Comparison of ENCODE assay signal across 24 cellular contexts in genomic region chr21:30842990-30843389, GRCh38. TPM values are rescaled to one million over a fixed set of nuclear protein-coding genes. Genes with fewer than 3 reads are reported as not detected.
DNase-seq lines count a peak whose midpoint lies in the region; ATAC-seq and TF ChIP-seq lines count a peak whose summit lies in the region.
"Had no signal": no experiment of that assay in that cellular context is flagged by ENCODE, and none has a peak within 500 bp of the region (broad histone marks: within the 10 kb centered on the region; RNA-seq: fewer than 3 reads in every experiment).

No MANE protein-coding gene starts in this region.

- H3K4me3 Mint-ChIP-seq in glutamatergic neuron (ENCODE audit: unreplicated experiment) = no peak overlapping the region
- no peak overlapping the region for H3K4me3 Mint-ChIP-seq in effector memory CD8-positive, alpha-beta T cell
- H3K4me3 Mint-ChIP-seq: CD8-positive, alpha-beta memory T cell had no signal

- H2AFZ ChIP-seq in SK-N-SH (ENCODE audit: low read depth) (no peak overlapping the region), MM.1S (ENCODE audit: low read length) (no peak overlapping the region), smooth muscle cell (ENCODE audit: low read depth) (no peak overlapping the region)
- H2AFZ ChIP-seq: GM23248 had no signal

- H3K27me3 ChIP-seq in SK-N-SH (ENCODE audit: insufficient read depth) (no peaks in the 10 kb centered on the region), MM.1S (replicated peaks; ENCODE audit: insufficient read depth, low read length) (no peaks in the 10 kb centered on the region), smooth muscle cell (ENCODE audit: low read depth) (no peaks in the 10 kb centered on the region)

- no peaks in the 10 kb centered on the region for H3K27me3 Mint-ChIP-seq in glutamatergic neuron (ENCODE audit: unreplicated experiment)
- H3K27me3 Mint-ChIP-seq in effector memory CD8-positive, alpha-beta T cell = peaks cover 0 to 4% of the 10 kb centered on the region in 2 donors

- POLR2A ChIA-PET in SK-N-SH (lab: Yijun Ruan, JAX) = no interaction called here

- no peaks in the 10 kb centered on the region for H3K9me3 Mint-ChIP-seq in glutamatergic neuron (ENCODE audit: unreplicated experiment)
- no peaks in the 10 kb centered on the region for H3K9me3 Mint-ChIP-seq in effector memory CD8-positive, alpha-beta T cell

- no peaks in the 10 kb centered on the region for H4K20me1 ChIP-seq in SK-N-SH (ENCODE audit: insufficient read depth)
- no peaks in the 10 kb centered on the region for H4K20me1 ChIP-seq in MM.1S (ENCODE audit: insufficient read depth, low read length)
- no peaks in the 10 kb centered on the region for H4K20me1 ChIP-seq in smooth muscle cell (ENCODE audit: low read depth)

- TF ChIP-seq RAD21 in SK-N-SH (IDR thresholded peaks at IDR 0.05; ENCODE audit: low read length) = no peak

- no peaks in the 10 kb centered on the region for H3K9me3 ChIP-seq in SK-N-SH
- H3K9me3 ChIP-seq in MM.1S (replicated peaks; ENCODE audit: insufficient read depth, low read length) = no peaks in the 10 kb centered on the region
- no peaks in the 10 kb centered on the region for H3K9me3 ChIP-seq in smooth muscle cell (replicated peaks; ENCODE audit: low read depth)

- H3F3A ChIP-seq in SK-N-SH (replicated peaks; ENCODE audit: insufficient read depth) = no peaks in the 10 kb centered on the region
- H3F3A ChIP-seq in MM.1S (ENCODE audit: insufficient read depth, low read length) = no peaks in the 10 kb centered on the region
- H3F3A ChIP-seq in smooth muscle cell (ENCODE audit: low read depth) = no peaks in the 10 kb centered on the region

- H3K4me2 ChIP-seq in SK-N-SH (no peak overlapping the region), MM.1S (ENCODE audit: low read depth, low read length) (no peak overlapping the region), smooth muscle cell (no peak overlapping the region)

- H3K4me3 ChIP-seq in SK-N-SH (ENCODE audit: low read depth in 2 of 2, low read length in 1 of 2) (no peak overlapping the region), MM.1S (ENCODE audit: low read length) (no peak overlapping the region), smooth muscle cell (no peak overlapping the region)
- H3K4me3 ChIP-seq: GM23248 had no signal

- no peaks in the 10 kb centered on the region for H3K79me2 ChIP-seq in SK-N-SH (ENCODE audit: insufficient read depth)
- H3K79me2 ChIP-seq in MM.1S (ENCODE audit: low read length) = no peaks in the 10 kb centered on the region
- no peaks in the 10 kb centered on the region for H3K79me2 ChIP-seq in smooth muscle cell (ENCODE audit: low read depth)

- H3K9me2 ChIP-seq in SK-N-SH (no peaks in the 10 kb centered on the region), MM.1S (replicated peaks; ENCODE audit: insufficient read depth, low read length) (no peaks in the 10 kb centered on the region)

- H3K9ac ChIP-seq in SK-N-SH (no peak overlapping the region), MM.1S (ENCODE audit: low read length) (no peak overlapping the region), smooth muscle cell (ENCODE audit: low read depth) (no peak overlapping the region)
- H3K9ac ChIP-seq: GM23248 had no signal

- H3K27ac ChIP-seq in SK-N-SH (ENCODE audit: low read depth in 2 of 2, low read length in 1 of 2) (no peak overlapping the region), MM.1S (ENCODE audit: low read length) (no peak overlapping the region), smooth muscle cell (ENCODE audit: low read depth) (no peak overlapping the region)
- H3K27ac ChIP-seq: C4-2B, GM23248 had no signal

- DNase-seq in SK-N-SH (no peak), MM.1S (peak; percentile 17), glutamatergic neuron (no peak), smooth muscle cell (lab: John Stamatoyannopoulos, UW; ENCODE audit: unreplicated experiment) (no peak)
- no peak for DNase-seq in effector memory CD8-positive, alpha-beta T cell
- DNase-seq in activated T-cell treated with anti-CD3 and anti-CD28 coated beads, Interleukin-2, amount 50 U/mL, for 48 hours = no peak
- DNase-seq: Calu3; CD8-positive, alpha-beta memory T cell; EL; GM23248; HCEC 1CT; KG1; NCI-H1105; NCI-H2029 treated with DMSO at 0.1 percent for 48 hours; NCI-H2171 treated with DMSO at 0.1 percent for 48 hours; NCI-H524 treated with DMSO at 0.1 percent for 48 hours; NCI-H82; RPMI8226; SHP77 had no signal

- CTCF ChIA-PET in SK-N-SH (lab: Yijun Ruan, JAX) = interaction anchor here (0.6 kb wide), 1 partner anchor 290 kb away, joined by 3 read pairs; no protein-coding TSS in a partner anchor

- no peak overlapping the region for H3K27ac Mint-ChIP-seq in glutamatergic neuron (ENCODE audit: unreplicated experiment)
- H3K27ac Mint-ChIP-seq in effector memory CD8-positive, alpha-beta T cell = no peak overlapping the region
- H3K27ac Mint-ChIP-seq: CD8-positive, alpha-beta memory T cell had no signal

- TF ChIP-seq CTCF in SK-N-SH (IDR thresholded peaks at IDR 0.05) = peak; percentile 20; the same call in 1 of the 2 replicates
- peak; percentile 23 for TF ChIP-seq CTCF in MM.1S (IDR thresholded peaks at IDR 0.05; ENCODE audit: low read length)
- TF ChIP-seq CTCF in glutamatergic neuron (IDR thresholded peaks at IDR 0.05; ENCODE audit: partially characterized antibody, unreplicated experiment) = peak; percentile 64
- TF ChIP-seq CTCF in smooth muscle cell (IDR thresholded peaks at IDR 0.05; ENCODE audit: borderline replicate concordance, insufficient read depth, poor library complexity, severe bottlenecking) = peak; percentile 10

- no peaks in the 10 kb centered on the region for H3K36me3 ChIP-seq in SK-N-SH (replicated peaks in 1 of 2; ENCODE audit: control insufficient read depth in 1 of 2, insufficient read depth in 2 of 2, low read length in 1 of 2)
- H3K36me3 ChIP-seq in MM.1S (replicated peaks; ENCODE audit: insufficient read depth, low read length) = no peaks in the 10 kb centered on the region
- H3K36me3 ChIP-seq in smooth muscle cell (ENCODE audit: low read depth) = no peaks in the 10 kb centered on the region

- TF ChIP-seq EP300 in SK-N-SH (IDR thresholded peaks at IDR 0.05; ENCODE audit: borderline replicate concordance in 1 of 2, low read depth in 1 of 2, low read length in 1 of 2) = no peak

- ATAC-seq in SK-N-SH treated with all-trans-retinoic acid at 6 μM for 48 hours (no peak), GM21360 (IDR thresholded peaks at IDR 0.05; ENCODE audit: unreplicated experiment) (no peak)
- ATAC-seq in effector memory CD8-positive, alpha-beta T cell (replicated peaks) = no peak

- H3K4me1 Mint-ChIP-seq in glutamatergic neuron (ENCODE audit: low read depth, unreplicated experiment) = peaks cover 5% of the 10 kb centered on the region
- H3K4me1 Mint-ChIP-seq in effector memory CD8-positive, alpha-beta T cell (ENCODE audit: low read depth in 2 of 2) = no peaks in the 10 kb centered on the region
- H3K4me1 Mint-ChIP-seq: CD8-positive, alpha-beta memory T cell had no signal

- no peaks in the 10 kb centered on the region for H3K4me1 ChIP-seq in SK-N-SH (ENCODE audit: control insufficient read depth in 1 of 2, insufficient read depth in 2 of 2, low read depth in 1 of 2, low read length in 1 of 2)
- no peaks in the 10 kb centered on the region for H3K4me1 ChIP-seq in MM.1S (ENCODE audit: low read length)
- no peaks in the 10 kb centered on the region for H3K4me1 ChIP-seq in smooth muscle cell (ENCODE audit: low read depth)

- no peaks in the 10 kb centered on the region for H3K36me3 Mint-ChIP-seq in glutamatergic neuron (ENCODE audit: unreplicated experiment)
- no peaks in the 10 kb centered on the region for H3K36me3 Mint-ChIP-seq in effector memory CD8-positive, alpha-beta T cell (ENCODE audit: insufficient read depth)
- H3K36me3 Mint-ChIP-seq: CD8-positive, alpha-beta memory T cell had no signal

TF ChIP-seq in SK-N-SH, 30 proteins besides CTCF, POLR2A, EP300 and RAD21 (continues in another document):
- no peak for TF ChIP-seq USF1 (IDR thresholded peaks at IDR 0.05; ENCODE audit: borderline replicate concordance, low read depth)
- no peak for TF ChIP-seq TAF1 (IDR thresholded peaks at IDR 0.05; ENCODE audit: borderline replicate concordance, low read depth, low read length)
- no peak for TF ChIP-seq RXRA (IDR thresholded peaks at IDR 0.05; ENCODE audit: borderline replicate concordance, low read depth)
- no peak for TF ChIP-seq GATA2 (CRISPR knock-in tag; IDR thresholded peaks at IDR 0.05)

RNA-seq across cellular contexts. Expression of gene KRTAP7-1, which starts 13.4 kb away (rescaled TPM):
- not detected in 2 replicates for polyA plus RNA-seq in SK-N-SH (2012; rRNA removed)
- not detected in 2 replicates for polyA plus RNA-seq in SK-N-SH (2012; cell fraction: cytosol; rRNA removed)
- polyA plus RNA-seq in SK-N-SH (2012; cell fraction: nucleus; rRNA removed) = not detected in 2 replicates
- not detected for total RNA-seq in glutamatergic neuron (ENCODE audit: unreplicated experiment)
- 0.94 TPM in 1 of 2 replicates, not detected in the other for total RNA-seq in smooth muscle cell
- polyA plus RNA-seq in smooth muscle cell = 0.62 TPM in 1 of 2 replicates, not detected in the other
- total RNA-seq: A172; Calu3; CD8-positive, alpha-beta memory T cell; GM23248; HT1080 had no signal
- polyA plus RNA-seq: CD8-positive, alpha-beta memory T cell; GM23248 had no signal

RNA-seq across cellular contexts. Expression of gene KRTAP8-1, which starts 29.9 kb away (rescaled TPM):
- polyA plus RNA-seq in SK-N-SH (2012; rRNA removed) = not detected in 2 replicates
- polyA plus RNA-seq in SK-N-SH (2012; cell fraction: cytosol; rRNA removed) = not detected in 2 replicates
- polyA plus RNA-seq in SK-N-SH (2012; cell fraction: nucleus; rRNA removed) = not detected in 2 replicates
- not detected for total RNA-seq in glutamatergic neuron (ENCODE audit: unreplicated experiment)
- total RNA-seq in smooth muscle cell = not detected in 2 replicates
- polyA plus RNA-seq in smooth muscle cell = not detected in 2 replicates
- total RNA-seq: A172; Calu3; CD8-positive, alpha-beta memory T cell; GM23248; HT1080 had no signal
- polyA plus RNA-seq: CD8-positive, alpha-beta memory T cell; GM23248 had no signal

RNA-seq across cellular contexts. Expression of gene KRTAP11-1, which starts 38.4 kb away (rescaled TPM):
- not detected in 2 replicates for polyA plus RNA-seq in SK-N-SH (2012; rRNA removed)
- not detected in 2 replicates for polyA plus RNA-seq in SK-N-SH (2012; cell fraction: cytosol; rRNA removed)
- polyA plus RNA-seq in SK-N-SH (2012; cell fraction: nucleus; rRNA removed) = 0.11 TPM in 1 of 2 replicates, not detected in the other
- not detected for total RNA-seq in glutamatergic neuron (ENCODE audit: unreplicated experiment)
- total RNA-seq in smooth muscle cell = not detected in 2 replicates
- polyA plus RNA-seq in smooth muscle cell = not detected in 2 replicates
- total RNA-seq: A172; Calu3; CD8-positive, alpha-beta memory T cell; GM23248; HT1080 had no signal
- polyA plus RNA-seq: CD8-positive, alpha-beta memory T cell; GM23248 had no signal

Comparison
In these comparisons a context has a peak if more than half of its experiments do, and no peak if none do; other contexts are left out.
1. CTCF ChIP-seq: peak in every context shown above with its lines; median percentile 64 in glutamatergic neuron; 23 in MM.1S; 20 in SK-N-SH; 10 in smooth muscle cell.